ENCODE assay signal across 20 cellular contexts in the genomic region with DNA sequence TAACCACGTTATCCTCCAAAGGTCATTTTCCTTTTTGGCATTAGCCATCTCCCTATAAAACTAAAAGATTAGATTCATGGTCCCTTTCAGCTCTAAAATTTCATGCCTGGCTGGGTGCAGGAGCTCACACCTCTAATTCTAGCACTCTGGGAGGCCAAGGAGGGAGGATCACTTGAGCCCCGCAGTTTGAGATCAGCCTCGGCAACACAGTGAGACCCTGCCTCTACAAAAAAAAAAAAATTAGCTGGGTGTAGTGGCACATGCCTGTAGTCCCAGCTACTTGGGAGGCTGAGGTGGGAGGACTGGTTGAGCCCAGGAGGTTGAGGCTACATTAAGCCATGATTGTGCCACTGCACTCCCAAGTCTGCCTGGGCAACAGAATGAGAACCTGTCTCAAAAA. TPM values are rescaled to one million over a fixed set of nuclear protein-coding genes. Genes with fewer than 3 reads are reported as not detected.
A peak's percentile ranks its signal among the peaks of the same experiment; 100 is the strongest.
DNase-seq lines count a peak whose midpoint lies in the region; ATAC-seq, FAIRE-seq and TF ChIP-seq lines count a peak whose summit lies in the region.
"Had no signal": no experiment of that assay in that cellular context is flagged by ENCODE, and none has a peak within 500 bp of the region (broad histone marks: within the 10 kb centered on the region; RNA-seq: fewer than 3 reads in every experiment).

No MANE protein-coding gene starts in this region.

- POLR2A ChIA-PET in PC-3 (lab: Charles Lee; ENCODE audit: unreplicated experiment) (interaction anchor here (0.6 to 0.7 kb wide), 2 partner anchors 12 to 148 kb away, joined by 4 to 9 read pairs; no protein-coding TSS in a partner anchor), endothelial cell of umbilical vein (lab: Charles Lee) (no interaction called here)

- H3K79me2 ChIP-seq in ACC112 (ENCODE audit: control insufficient read depth, insufficient read depth, low read length, unreplicated experiment) (peaks cover 29% of the 10 kb centered on the region), PC-3 (ENCODE audit: low read length) (no peaks in the 10 kb centered on the region), endothelial cell of umbilical vein (ENCODE audit: control insufficient read depth, insufficient read depth, low read length) (peaks cover 40% of the 10 kb centered on the region)

- peaks cover 52% of the 10 kb centered on the region for H3K4me1 ChIP-seq in ACC112 (ENCODE audit: control insufficient read depth, insufficient read depth, low read length, unreplicated experiment)
- H3K4me1 ChIP-seq in PC-3 (ENCODE audit: insufficient read depth, low read length): peaks cover 38% of the 10 kb centered on the region
- peaks cover 36% of the 10 kb centered on the region for H3K4me1 ChIP-seq in endothelial cell of umbilical vein (ENCODE audit: control insufficient read depth, extremely low read depth, insufficient read depth, low read length)

- no peak overlapping the region for H3K4me3 Mint-ChIP-seq in T-helper 17 cell
- H3K4me3 Mint-ChIP-seq: GM23338, IgD-negative memory B cell had no signal

- H3K36me3 ChIP-seq in ACC112 (ENCODE audit: insufficient read depth, low read length) (peaks cover 7% of the 10 kb centered on the region), PC-3 (ENCODE audit: low read depth, low read length) (no peaks in the 10 kb centered on the region), endothelial cell of umbilical vein (ENCODE audit: control insufficient read depth in 2 of 2, extremely low read depth in 1 of 2, insufficient read depth in 2 of 2, low read length in 2 of 2) (peaks cover 0 to 2% of the 10 kb centered on the region in 2 experiments)

- H2AFZ ChIP-seq in ACC112 (ENCODE audit: low read length, unreplicated experiment) (no peak overlapping the region), PC-3 (ENCODE audit: low read length) (no peak overlapping the region), endothelial cell of umbilical vein (ENCODE audit: low read depth, low read length) (no peak overlapping the region)
- H2AFZ ChIP-seq: GM23338 had no signal

- peaks cover 27% of the 10 kb centered on the region for H3K27me3 Mint-ChIP-seq in T-helper 17 cell

- TF ChIP-seq CTCF in PC-3 (conservative IDR thresholded peaks at IDR 0.05; ENCODE audit: low read depth, low read length) (no peak), endothelial cell of umbilical vein (IDR thresholded peaks at IDR 0.05; ENCODE audit: extremely low read depth in 1 of 2, insufficient read depth in 1 of 2, low read depth in 1 of 2, low read length in 2 of 2) (no peak)

- H3K36me3 Mint-ChIP-seq in T-helper 17 cell (ENCODE audit: low read depth): no peaks in the 10 kb centered on the region
- H3K36me3 Mint-ChIP-seq: IgD-negative memory B cell had no signal

- CTCF ChIA-PET in PC-3 (lab: Charles Lee): no interaction called here
- CTCF ChIA-PET in endothelial cell of umbilical vein (lab: Charles Lee): interaction anchor here (0.6 to 1.1 kb wide), 6 partner anchors 22 to 107 kb away, joined by 3 to 4 read pairs (median 3); no protein-coding TSS in a partner anchor

- peaks cover 12% of the 10 kb centered on the region for H3K4me1 Mint-ChIP-seq in T-helper 17 cell

- H3K27ac ChIP-seq in ACC112 (ENCODE audit: low read depth, low read length) (peak overlapping the region; percentile 66), PC-3 (ENCODE audit: low read length) (peak overlapping the region; percentile 85; the same call in 1 of the 2 replicates), endothelial cell of umbilical vein (ENCODE audit: insufficient read depth, low read depth, low read length) (peak overlapping the region; percentile 49)
- H3K27ac ChIP-seq: C4-2B, HL-60 had no signal

- peaks cover 7% of the 10 kb centered on the region for H3F3A ChIP-seq in PC-3 (ENCODE audit: low read length, unreplicated experiment)

- no peak for TF ChIP-seq POLR2A in endothelial cell of umbilical vein (IDR thresholded peaks at IDR 0.05; ENCODE audit: low read depth, low read length)

- H3K27ac Mint-ChIP-seq in T-helper 17 cell: peak overlapping the region; percentile 47
- H3K27ac Mint-ChIP-seq: CD4-positive, alpha-beta T cell; GM23338; IgD-negative memory B cell had no signal

- DNase-seq in PC-3: no peak
- no peak for DNase-seq in T-helper 17 cell
- no peak for DNase-seq in endothelial cell of umbilical vein (ENCODE audit: low read depth, low spot score)
- no peak for DNase-seq in NCI-H2171 treated with DMSO at 0.1 percent for 48 hours (lab: John Stamatoyannopoulos, UW)
- DNase-seq in frontal cortex (ENCODE audit: low spot score in 2 of 2): no peak
- no peak for DNase-seq in hippocampal formation (lab: John Stamatoyannopoulos, UW)
- no peak for DNase-seq in dermis blood vessel endothelial cell
- DNase-seq: AML-193; CD4-positive, alpha-beta T cell; DMS153; DMS79; GDM1 had no signal

- dilution Hi-C loops in endothelial cell of umbilical vein (cut with MboI; ENCODE audit: extremely low pct_ligation_motif_present, low sequenced_read_pairs): no loop called here

- no peaks in the 10 kb centered on the region for H3K9me1 ChIP-seq in endothelial cell of umbilical vein (replicated peaks; ENCODE audit: control insufficient read depth, extremely low read depth, insufficient read depth, low read length)

- BruUV-seq in PC-3 (replicated peaks; lab: Mats Ljungman, UMichigan) (no TSS peak), endothelial cell of umbilical vein (replicated peaks; lab: Mats Ljungman, UMichigan) (no TSS peak)

- H3K9me2 ChIP-seq in PC-3 (replicated peaks; ENCODE audit: low read length): no peaks in the 10 kb centered on the region

- H3K4me2 ChIP-seq in PC-3 (ENCODE audit: low read length) (peak overlapping the region; percentile 75), endothelial cell of umbilical vein (ENCODE audit: insufficient read depth, low read length) (peak overlapping the region; percentile 40)
- H3K4me2 ChIP-seq: GM23338 had no signal

- intact Hi-C loops in PC-3 (cut with micrococcal nuclease) (loop anchor here (2.0 kb wide), 2 partner anchors 63 to 75 kb away; no protein-coding TSS in a partner anchor), endothelial cell of umbilical vein (cut with micrococcal nuclease) (loop anchor here (2.0 to 5.0 kb wide), 5 partner anchors 57 to 165 kb away; a partner anchor contains a TSS)

- ATAC-seq in PC-3 (no peak), T-helper 17 cell (no peak)
- ATAC-seq: GM23338 had no signal

- H3K27me3 ChIP-seq in ACC112 (ENCODE audit: insufficient read depth, low read length): no peaks in the 10 kb centered on the region
- H3K27me3 ChIP-seq in PC-3 (ENCODE audit: low read length): no peaks in the 10 kb centered on the region
- H3K27me3 ChIP-seq in endothelial cell of umbilical vein (ENCODE audit: control insufficient read depth in 2 of 2, insufficient read depth in 2 of 2, low read length in 2 of 2): no peaks in the 10 kb centered on the region

- no peak overlapping the region for H3K4me3 ChIP-seq in ACC112 (ENCODE audit: low read depth, low read length)
- H3K4me3 ChIP-seq in PC-3 (ENCODE audit: low read length): no peak overlapping the region
- no peak overlapping the region for H3K4me3 ChIP-seq in endothelial cell of umbilical vein (replicated peaks in 1 of 3; ENCODE audit: insufficient read depth in 1 of 3, low read depth in 1 of 3, low read length in 3 of 3)
- H3K4me3 ChIP-seq: GM23338 had no signal

- H3K9me3 ChIP-seq in PC-3 (ENCODE audit: low read length) (no peaks in the 10 kb centered on the region), T-helper 17 cell (ENCODE audit: control insufficient read depth, low read length, poor library complexity, severe bottlenecking) (no peaks in the 10 kb centered on the region), endothelial cell of umbilical vein (replicated peaks; ENCODE audit: control insufficient read depth, insufficient read depth, low read length) (no peaks in the 10 kb centered on the region)

- H3K9ac ChIP-seq in PC-3 (ENCODE audit: low read length): no peak overlapping the region
- no peak overlapping the region for H3K9ac ChIP-seq in endothelial cell of umbilical vein (replicated peaks; ENCODE audit: extremely low read depth, insufficient read depth, low read length)

- H4K20me1 ChIP-seq in PC-3 (ENCODE audit: low read length): no peaks in the 10 kb centered on the region
- H4K20me1 ChIP-seq in endothelial cell of umbilical vein (replicated peaks; ENCODE audit: control insufficient read depth, extremely low read depth, insufficient read depth, low read length): no peaks in the 10 kb centered on the region

- no peak for FAIRE-seq in endothelial cell of umbilical vein (lab: Jason Lieb, UNC)
- FAIRE-seq in frontal cortex (lab: Jason Lieb, UNC): no peak
- FAIRE-seq: GM18507, H54, HTR-8/SVneo had no signal

TF ChIP-seq in endothelial cell of umbilical vein, 7 proteins besides CTCF, POLR2A, EP300 and RAD21:
- TF ChIP-seq GATA2 (IDR thresholded peaks at IDR 0.05; ENCODE audit: insufficient read depth, insufficient read length, low read depth, low read length): no peak
- TF ChIP-seq, protein P1, sequence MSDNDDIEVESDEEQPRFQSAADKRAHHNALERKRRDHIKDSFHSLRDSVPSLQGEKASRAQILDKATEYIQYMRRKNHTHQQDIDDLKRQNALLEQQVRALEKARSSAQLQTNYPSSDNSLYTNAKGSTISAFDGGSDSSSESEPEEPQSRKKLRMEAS (IDR thresholded peaks at IDR 0.05; ENCODE audit: insufficient read depth, insufficient read length): no peak
TF ChIP-seq in endothelial cell of umbilical vein: peak in this region for 0.

RNA-seq across cellular contexts. Expression of a gene that starts 57.0 kb away (rescaled TPM):
- 284 and 306 TPM in 2 replicates for total RNA-seq in PC-3 (2014; rRNA removed)
- total RNA-seq in T-helper 17 cell: 10 to 100 TPM; 26.2 to 30.5 TPM
- total RNA-seq in endothelial cell of umbilical vein: 58.4 and 62.6 TPM in 2 replicates
- polyA plus RNA-seq in endothelial cell of umbilical vein: 53.4 and 68.0 TPM in 2 replicates
- 47.7 and 57.8 TPM in 2 replicates for polyA plus RNA-seq in endothelial cell of umbilical vein (2011; cell fraction: cytosol; rRNA removed)
- polyA plus RNA-seq in endothelial cell of umbilical vein (2011; cell fraction: nucleus; rRNA removed): 20.9 and 26.8 TPM in 2 replicates
- 42.5 and 45.7 TPM in 2 replicates for polyA plus RNA-seq in endothelial cell of umbilical vein (2012)
- 22.1 and 25.1 TPM in 2 replicates for polyA minus RNA-seq in endothelial cell of umbilical vein
- 47.5 TPM for polyA minus RNA-seq in endothelial cell of umbilical vein (2011; cell fraction: cytosol; rRNA and poly(A)+ RNA removed)
- polyA minus RNA-seq in endothelial cell of umbilical vein (2011; cell fraction: nucleus; rRNA and poly(A)+ RNA removed): 6.4 and 7.0 TPM in 2 replicates
- total RNA-seq in frontal cortex: 37.9 TPM
- total RNA-seq in dermis blood vessel endothelial cell: 57.7 and 72.7 TPM in 2 replicates
